In the genomic region with DNA sequence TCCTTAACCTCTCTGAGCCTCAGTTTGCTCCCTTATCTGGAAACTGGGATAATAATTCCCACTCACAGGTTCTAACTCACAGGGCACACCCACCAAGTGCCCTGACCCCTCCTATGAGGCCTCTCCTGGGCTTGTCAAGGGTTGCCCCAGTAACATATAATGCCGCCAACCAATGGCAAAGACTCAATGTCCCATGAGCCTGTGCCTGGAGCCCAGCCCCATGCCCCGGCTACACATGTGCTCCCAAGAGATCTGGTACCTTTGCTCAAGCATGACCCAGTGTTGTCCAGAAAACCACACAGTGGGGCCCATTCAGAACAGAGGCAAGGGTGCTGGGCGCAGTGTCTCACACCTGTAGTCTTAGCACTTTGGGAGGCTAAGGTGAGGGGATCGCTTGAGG, we compare ENCODE assay signal across 24 cellular contexts.
"Had no signal": no experiment of that assay in that cellular context is flagged by ENCODE, and none has a peak within 500 bp of the region (broad histone marks: within the 10 kb centered on the region; RNA-seq: fewer than 3 reads in every experiment).

No MANE protein-coding gene starts in this region.

- H3K4me1 Mint-ChIP-seq: activated CD4-positive, alpha-beta T cell treated with anti-CD3 and anti-CD28 coated beads for 36 hours; activated naive CD4-positive, alpha-beta T cell treated with anti-CD3 and anti-CD28 coated beads, Interleukin-2, amount 10 ng/mL, durations not matched to agents 7 days and 5 days; activated naive CD8-positive, alpha-beta T cell treated with anti-CD3 and anti-CD28 coated beads for 36 hours; central memory CD8-positive, alpha-beta T cell; T-cell had no signal

- H3K27ac Mint-ChIP-seq: activated CD4-positive, alpha-beta T cell treated with anti-CD3 and anti-CD28 coated beads for 36 hours; activated CD8-positive, alpha-beta T cell treated with anti-CD3 and anti-CD28 coated beads for 36 hours; activated naive CD4-positive, alpha-beta T cell treated with anti-CD3 and anti-CD28 coated beads, Interleukin-2, amount 10 ng/mL, durations not matched to agents 7 days and 5 days; activated naive CD8-positive, alpha-beta T cell treated with anti-CD3 and anti-CD28 coated beads for 36 hours; activated T-cell treated with anti-CD3 and anti-CD28 coated beads, Interleukin-2, amount 50 U/mL, for 72 hours; activated T-helper 2 cell treated with anti-CD3 and anti-CD28 coated beads, Interferon-gamma antibody, Interleukin-2, Interleukin-4, amounts not matched to agents 10 μg/mL and 5 μg/mL and 100 μg/mL, durations not matched to agents 14 hours and 24 hours and 36 hours; T-cell had no signal

- H3K27ac ChIP-seq: SK-N-MC had no signal

- FAIRE-seq: TTC549 had no signal

- H3K9me3 Mint-ChIP-seq: activated CD8-positive, alpha-beta T cell treated with anti-CD3 and anti-CD28 coated beads for 36 hours; activated naive CD4-positive, alpha-beta T cell treated with anti-CD3 and anti-CD28 coated beads, Interleukin-2, amount 10 ng/mL, durations not matched to agents 7 days and 5 days; activated naive CD8-positive, alpha-beta T cell treated with anti-CD3 and anti-CD28 coated beads for 36 hours; activated T-cell treated with anti-CD3 and anti-CD28 coated beads, Interleukin-2, amount 50 U/mL, for 72 hours; activated T-helper 2 cell treated with anti-CD3 and anti-CD28 coated beads, Interferon-gamma antibody, Interleukin-2, Interleukin-4, amounts not matched to agents 10 μg/mL and 5 μg/mL and 100 μg/mL, durations not matched to agents 14 hours and 24 hours and 36 hours; central memory CD8-positive, alpha-beta T cell; T-cell had no signal

- H3K4me3 ChIP-seq: SK-N-MC had no signal

- H3K4me3 Mint-ChIP-seq: activated CD4-positive, alpha-beta T cell treated with anti-CD3 and anti-CD28 coated beads for 36 hours; activated CD8-positive, alpha-beta T cell treated with anti-CD3 and anti-CD28 coated beads for 36 hours; activated naive CD4-positive, alpha-beta T cell treated with anti-CD3 and anti-CD28 coated beads, Interleukin-2, amount 10 ng/mL, durations not matched to agents 7 days and 5 days; activated naive CD8-positive, alpha-beta T cell treated with anti-CD3 and anti-CD28 coated beads for 36 hours; activated T-cell treated with anti-CD3 and anti-CD28 coated beads, Interleukin-2, amount 50 U/mL, for 72 hours; central memory CD8-positive, alpha-beta T cell; T-cell had no signal

- DNase-seq: activated CD4-positive, alpha-beta T cell treated with anti-CD3 and anti-CD28 coated beads for 36 hours; activated CD8-positive, alpha-beta memory T cell treated with anti-CD3 and anti-CD28 coated beads, Interleukin-2, amount 50 U/mL, for 4 hours; activated CD8-positive, alpha-beta T cell treated with anti-CD3 and anti-CD28 coated beads for 36 hours; activated gamma-delta T cell treated with Interleukin-2 at 50 U/mL for 16 hours; activated naive CD4-positive, alpha-beta T cell treated with anti-CD3 and anti-CD28 coated beads, Interleukin-2, amount 10 ng/mL, durations not matched to agents 7 days and 5 days; activated naive CD8-positive, alpha-beta T cell treated with anti-CD3 and anti-CD28 coated beads for 36 hours; activated T-cell treated with anti-CD3 and anti-CD28 coated beads, Interleukin-2, amount 50 U/mL, for 72 hours; NCI-H1048; NCI-H2029; NCI-H2107; NCI-H2171 treated with DMSO at 0.1 percent for 48 hours; NCI-H226; NCI-H526; NCI-H82; RPMI8226; T-cell; T-helper 2 cell; T1000 had no signal

- H3K27me3 Mint-ChIP-seq: activated CD4-positive, alpha-beta T cell treated with anti-CD3 and anti-CD28 coated beads for 36 hours; activated CD8-positive, alpha-beta T cell treated with anti-CD3 and anti-CD28 coated beads for 36 hours; activated naive CD8-positive, alpha-beta T cell treated with anti-CD3 and anti-CD28 coated beads for 36 hours; central memory CD8-positive, alpha-beta T cell; T-cell had no signal

- ATAC-seq: activated CD4-positive, alpha-beta T cell treated with anti-CD3 and anti-CD28 coated beads for 36 hours; activated CD8-positive, alpha-beta T cell treated with anti-CD3 and anti-CD28 coated beads for 36 hours; activated T-cell treated with anti-CD3 and anti-CD28 coated beads, Interleukin-2, amount 50 U/mL, for 72 hours; Panc1; Right ventricle myocardium inferior; T-cell had no signal
